In genomic region chr13:59367467-59367866, GRCh38 we compare ENCODE assay signal across 6 cellular contexts.
"Had no signal": no experiment of that assay in that cellular context is flagged by ENCODE, and none has a peak within 500 bp of the region (broad histone marks: within the 10 kb centered on the region; RNA-seq: fewer than 3 reads in every experiment).

No MANE protein-coding gene starts in this region.

- H3K27ac ChIP-seq: GM23248, HL-60 had no signal

- H3K4me3 ChIP-seq: GM23248 had no signal

- DNase-seq: GM23248, GOT3, H7, HCEC 1CT had no signal

- FAIRE-seq: HepG2 had no signal

- ATAC-seq: HepG2 had no signal
